2 cellular contexts compared by ENCODE assay signal in the genomic region with DNA sequence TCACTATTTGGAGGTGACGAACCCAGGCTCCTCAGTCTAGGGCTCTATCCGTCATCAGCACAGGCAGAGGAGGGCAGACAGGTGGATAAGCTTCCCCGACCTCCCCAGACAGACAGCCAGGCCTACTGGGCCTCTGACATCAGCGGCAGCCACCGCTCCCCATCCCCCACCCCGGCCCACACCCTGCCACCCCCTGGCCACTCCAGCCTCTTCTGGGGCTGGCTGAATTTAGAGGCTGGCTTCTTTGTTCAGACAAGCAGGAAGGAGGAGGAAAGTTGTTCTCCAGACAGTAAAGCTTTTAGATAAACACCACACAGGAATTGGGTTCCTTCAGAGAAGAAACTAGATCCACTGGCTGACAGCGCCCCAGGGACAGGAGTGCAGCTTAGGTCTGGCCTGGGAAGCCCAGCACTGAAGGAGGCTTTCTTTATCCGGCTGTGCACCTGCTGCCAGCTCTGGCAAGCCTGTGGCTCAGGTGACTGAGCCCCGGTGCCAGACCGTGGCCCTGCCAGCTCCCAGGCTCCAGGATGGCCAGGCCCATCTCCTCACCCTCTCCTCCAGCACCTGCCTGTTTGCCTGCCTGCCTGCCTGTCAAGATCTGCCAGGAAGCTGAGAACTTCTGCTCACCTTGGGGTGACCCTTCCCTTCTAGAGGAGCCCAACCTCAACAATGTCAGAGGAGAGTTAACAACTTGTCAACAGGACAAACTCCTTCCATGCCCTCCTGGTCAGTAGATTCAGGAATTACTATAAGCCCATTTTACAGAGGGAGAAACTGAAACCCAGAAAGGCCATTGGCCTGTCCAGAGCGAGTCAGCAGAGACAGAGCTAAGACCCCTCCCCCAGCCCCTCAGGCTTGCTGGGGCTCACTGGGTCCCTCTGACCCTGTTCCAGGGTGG.
A peak's percentile ranks its signal among the peaks of the same experiment; 100 is the strongest.
TF ChIP-seq lines count a peak whose summit lies in the region.

No MANE protein-coding gene starts in this region.

TF ChIP-seq in HEK293, 187 proteins besides CTCF, POLR2A, EP300 and RAD21:
- no peak for TF ChIP-seq ZNF585B (tag by site-specific recombination; IDR thresholded peaks at IDR 0.05)
- peak; percentile 57 for TF ChIP-seq GLIS1 (tag by site-specific recombination; IDR thresholded peaks at IDR 0.05)
TF ChIP-seq in HEK293: peak in this region for 1.

TF ChIP-seq in HepG2, 621 proteins besides CTCF, POLR2A, EP300 and RAD21:
- TF ChIP-seq ARNTL (CRISPR knock-in tag; IDR thresholded peaks at IDR 0.05), result no peak
- TF ChIP-seq ZNF792 (CRISPR knock-in tag; IDR thresholded peaks at IDR 0.05), result no peak
- no peak for TF ChIP-seq ZNF7 (CRISPR knock-in tag; IDR thresholded peaks at IDR 0.05)
- no peak for TF ChIP-seq REXO4 (CRISPR knock-in tag; IDR thresholded peaks at IDR 0.05; ENCODE audit: borderline replicate concordance)
- TF ChIP-seq ZKSCAN1 (IDR thresholded peaks at IDR 0.05; ENCODE audit: low read length), result no peak
- TF ChIP-seq ZNF629 (CRISPR knock-in tag; conservative IDR thresholded peaks at IDR 0.05), result peak; percentile 62
- TF ChIP-seq HMGA1 (CRISPR knock-in tag; conservative IDR thresholded peaks at IDR 0.05), result no peak
